In genomic region chr13:110495376-110495775, GRCh38 we compare ENCODE assay signal across 27 cellular contexts.
"Had no signal": no experiment of that assay in that cellular context is flagged by ENCODE, and none has a peak within 500 bp of the region (broad histone marks: within the 10 kb centered on the region; RNA-seq: fewer than 3 reads in every experiment).

No MANE protein-coding gene starts in this region.

- H3K27me3 Mint-ChIP-seq: progenitor cell of endocrine pancreas; stimulated activated naive B cell treated with anti-CD40 and anti-IgM and Interleukin-4, amounts not matched to agents 10 μg/mL and 1 μg/mL and 100 μg/mL, for 72 hours; type B pancreatic cell had no signal

- H3K4me3 ChIP-seq: left lung, lower lobe of right lung, ovary, right atrium auricular region, right lobe of liver, stomach, suprapubic skin, thoracic aorta, tibial nerve, uterus had no signal

- H3K4me3 Mint-ChIP-seq: mesothelial cell of epicardium; naive B cell; natural killer cell; stimulated activated naive B cell treated with anti-CD40 and anti-IgM and Interleukin-4, amounts not matched to agents 10 μg/mL and 1 μg/mL and 100 μg/mL, for 72 hours; type B pancreatic cell had no signal

- H3K36me3 Mint-ChIP-seq: natural killer cell had no signal

- H3K27ac ChIP-seq: left lung, lower lobe of right lung, ovary, right atrium auricular region, right lobe of liver, stomach, suprapubic skin, thoracic aorta, tibial nerve, uterus had no signal

- H3K4me1 Mint-ChIP-seq: mesothelial cell of epicardium; naive B cell; natural killer cell; stimulated activated naive B cell treated with anti-CD40 and anti-IgM and Interleukin-4, amounts not matched to agents 10 μg/mL and 1 μg/mL and 100 μg/mL, for 72 hours had no signal

- H3K4me1 ChIP-seq: left lung, lower lobe of right lung, right atrium auricular region, stomach, suprapubic skin, tibial nerve, uterus had no signal

- ATAC-seq: left colon; left lung; lower lobe of right lung; natural killer cell; right lobe of liver; stimulated activated naive B cell treated with anti-CD40 and anti-IgM and Interleukin-4, amounts not matched to agents 10 μg/mL and 1 μg/mL and 100 μg/mL, for 72 hours; stimulated activated naive CD8-positive, alpha-beta T cell treated with anti-CD3 and anti-CD28 coated beads, Interleukin-15, Interleukin-2, amounts not matched to agents 100 U/mL and 50 U/mL, for 24 hours had no signal

- H3K27me3 ChIP-seq: left lung, ovary, right atrium auricular region, right lobe of liver, stomach, suprapubic skin, tibial nerve, uterus had no signal

- H3K9me3 ChIP-seq: left lung, lower lobe of right lung, ovary, right atrium auricular region, right lobe of liver, suprapubic skin, thoracic aorta, uterus had no signal

- H3K9me3 Mint-ChIP-seq: natural killer cell had no signal

- H3K36me3 ChIP-seq: ovary, right lobe of liver, uterus had no signal

- H3K27ac Mint-ChIP-seq: mesothelial cell of epicardium; natural killer cell; progenitor cell of endocrine pancreas; stimulated activated naive B cell treated with anti-CD40 and anti-IgM and Interleukin-4, amounts not matched to agents 10 μg/mL and 1 μg/mL and 100 μg/mL, for 72 hours; type B pancreatic cell had no signal

- DNase-seq: head of caudate nucleus; hippocampal formation; left colon; left lung; lower lobe of right lung; mammary epithelial cell; mesendoderm; naive B cell; natural killer cell; nucleus accumbens; ovary; right lobe of liver; stimulated activated CD4-positive, alpha-beta T cell treated with anti-CD3 and anti-CD28 coated beads, Interleukin-12 subunit alpha, Interleukin-12 subunit beta, amount 100 ng/mL, for 4 hours; stimulated activated CD4-positive, alpha-beta T cell treated with anti-CD3 and anti-CD28 coated beads, Interleukin-15, amount 100 ng/mL, for 24 hours; stimulated activated CD4-positive, alpha-beta T cell treated with anti-CD3 and anti-CD28 coated beads, Interleukin-2, amount 100 ng/mL, for 24 hours; stimulated activated CD4-positive, alpha-beta T cell treated with anti-CD3 and anti-CD28 coated beads, Interleukin-4, amount 100 ng/mL, for 1 hour; stimulated activated naive B cell treated with anti-CD40 and anti-IgM and Interleukin-4, amounts not matched to agents 10 μg/mL and 1 μg/mL and 100 μg/mL, for 72 hours; stimulated activated naive CD8-positive, alpha-beta T cell treated with anti-CD3 and anti-CD28 coated beads, Interleukin-15, Interleukin-2, amounts not matched to agents 100 U/mL and 50 U/mL, for 24 hours; stomach; uterus had no signal
